Comparison of ENCODE assay signal across 1 cellular context in genomic region chr14:31402764-31403163, GRCh38.
TF ChIP-seq lines count a peak whose summit lies in the region.

No MANE protein-coding gene starts in this region.

TF ChIP-seq in IMR-90, 13 proteins besides CTCF, POLR2A, EP300 and RAD21:
- TF ChIP-seq, protein P1, sequence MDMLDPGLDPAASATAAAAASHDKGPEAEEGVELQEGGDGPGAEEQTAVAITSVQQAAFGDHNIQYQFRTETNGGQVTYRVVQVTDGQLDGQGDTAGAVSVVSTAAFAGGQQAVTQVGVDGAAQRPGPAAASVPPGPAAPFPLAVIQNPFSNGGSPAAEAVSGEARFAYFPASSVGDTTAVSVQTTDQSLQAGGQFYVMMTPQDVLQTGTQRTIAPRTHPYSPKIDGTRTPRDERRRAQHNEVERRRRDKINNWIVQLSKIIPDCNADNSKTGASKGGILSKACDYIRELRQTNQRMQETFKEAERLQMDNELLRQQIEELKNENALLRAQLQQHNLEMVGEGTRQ (IDR thresholded peaks at IDR 0.05; ENCODE audit: low read depth, low read length) = no peak
- TF ChIP-seq FOS (IDR thresholded peaks at IDR 0.05; ENCODE audit: low read depth, low read length) (no peak), MAZ (IDR thresholded peaks at IDR 0.05; ENCODE audit: borderline replicate concordance, low read depth, low read length) (no peak), MXI1 (IDR thresholded peaks at IDR 0.05; ENCODE audit: borderline replicate concordance, low read depth, low read length) (no peak), RCOR1 (IDR thresholded peaks at IDR 0.05; ENCODE audit: insufficient replicate concordance, low read length) (no peak), RFX5 (IDR thresholded peaks at IDR 0.05; ENCODE audit: low read depth, low read length) (no peak), SMC3 (IDR thresholded peaks at IDR 0.05; ENCODE audit: low read depth, low read length) (no peak), CEBPB (IDR thresholded peaks at IDR 0.05; ENCODE audit: low read depth, low read length) (no peak), NFE2L2 (IDR thresholded peaks at IDR 0.05; ENCODE audit: low read depth, low read length) (no peak), CHD1 (IDR thresholded peaks at IDR 0.05; ENCODE audit: low read depth, low read length) (no peak)
- TF ChIP-seq, protein P2, sequence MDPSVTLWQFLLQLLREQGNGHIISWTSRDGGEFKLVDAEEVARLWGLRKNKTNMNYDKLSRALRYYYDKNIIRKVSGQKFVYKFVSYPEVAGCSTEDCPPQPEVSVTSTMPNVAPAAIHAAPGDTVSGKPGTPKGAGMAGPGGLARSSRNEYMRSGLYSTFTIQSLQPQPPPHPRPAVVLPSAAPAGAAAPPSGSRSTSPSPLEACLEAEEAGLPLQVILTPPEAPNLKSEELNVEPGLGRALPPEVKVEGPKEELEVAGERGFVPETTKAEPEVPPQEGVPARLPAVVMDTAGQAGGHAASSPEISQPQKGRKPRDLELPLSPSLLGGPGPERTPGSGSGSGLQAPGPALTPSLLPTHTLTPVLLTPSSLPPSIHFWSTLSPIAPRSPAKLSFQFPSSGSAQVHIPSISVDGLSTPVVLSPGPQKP (IDR thresholded peaks at IDR 0.05; ENCODE audit: borderline replicate concordance, low read depth, low read length) = no peak
